In the genomic region with DNA sequence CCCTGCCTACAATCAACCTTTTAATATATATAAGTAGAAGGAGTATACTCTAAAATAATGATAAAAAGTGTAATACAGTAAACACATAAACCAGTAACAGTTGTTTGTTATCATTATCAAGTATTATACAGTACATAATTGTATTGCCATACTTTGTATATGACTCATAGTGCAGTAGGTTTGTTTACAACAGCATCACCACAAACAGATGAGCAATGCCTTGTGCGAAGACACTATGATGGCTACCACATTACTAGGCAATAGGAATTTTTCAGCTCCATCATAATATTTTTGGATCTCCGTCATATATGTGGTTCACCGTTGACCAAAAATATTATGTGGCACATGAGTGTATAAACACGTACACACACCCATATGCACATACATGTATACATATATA, we compare ENCODE assay signal across 18 cellular contexts.
"Had no signal": no experiment of that assay in that cellular context is flagged by ENCODE, and none has a peak within 500 bp of the region (broad histone marks: within the 10 kb centered on the region; RNA-seq: fewer than 3 reads in every experiment).

No MANE protein-coding gene starts in this region.

- H3K36me3 ChIP-seq: cardiac muscle cell, left ventricle myocardium inferior, thoracic aorta had no signal

- H3K4me1 ChIP-seq: left ventricle myocardium inferior had no signal

- FAIRE-seq: astrocyte, colon, kidney had no signal

- H3K4me3 Mint-ChIP-seq: activated naive CD8-positive, alpha-beta T cell treated with anti-CD3 and anti-CD28 coated beads, Interleukin-2, amount 10 ng/mL, durations not matched to agents 7 days and 5 days; activated T-helper 1 cell treated with anti-CD3 and anti-CD28 coated beads, Interleukin-12 subunit alpha, Interleukin-12 subunit beta, Interleukin-2, Interleukin-4 antibody, amounts not matched to agents 30 ng/mL and 10 ng/mL and 1 ng/mL, durations not matched to agents 14 hours and 24 hours and 36 hours; memory B cell; natural killer cell treated with Interleukin-12 subunit alpha and Interleukin-12 subunit beta and Interleukin-15 and Interleukin-18, amount 100 ng/mL, for 72 hours had no signal

- H3K27me3 Mint-ChIP-seq: memory B cell had no signal

- H3K36me3 Mint-ChIP-seq: activated naive CD8-positive, alpha-beta T cell treated with anti-CD3 and anti-CD28 coated beads, Interleukin-2, amount 10 ng/mL, durations not matched to agents 7 days and 5 days; memory B cell; natural killer cell treated with Interleukin-12 subunit alpha and Interleukin-12 subunit beta and Interleukin-15 and Interleukin-18, amount 100 ng/mL, for 72 hours had no signal

- H3K27ac Mint-ChIP-seq: activated naive CD8-positive, alpha-beta T cell treated with anti-CD3 and anti-CD28 coated beads, Interleukin-2, amount 10 ng/mL, durations not matched to agents 7 days and 5 days; activated T-helper 1 cell treated with anti-CD3 and anti-CD28 coated beads, Interleukin-12 subunit alpha, Interleukin-12 subunit beta, Interleukin-2, Interleukin-4 antibody, amounts not matched to agents 30 ng/mL and 10 ng/mL and 1 ng/mL, durations not matched to agents 14 hours and 24 hours and 36 hours; memory B cell; natural killer cell treated with Interleukin-12 subunit alpha and Interleukin-12 subunit beta and Interleukin-15 and Interleukin-18, amount 100 ng/mL, for 72 hours had no signal

- H3K9me3 ChIP-seq: left ventricle myocardium inferior, thoracic aorta had no signal

- H3K27me3 ChIP-seq: cardiac muscle cell had no signal

- H3K27ac ChIP-seq: cardiac muscle cell, left ventricle myocardium inferior, thoracic aorta had no signal

- H3K9me3 Mint-ChIP-seq: activated naive CD8-positive, alpha-beta T cell treated with anti-CD3 and anti-CD28 coated beads, Interleukin-2, amount 10 ng/mL, durations not matched to agents 7 days and 5 days; activated T-helper 1 cell treated with anti-CD3 and anti-CD28 coated beads, Interleukin-12 subunit alpha, Interleukin-12 subunit beta, Interleukin-2, Interleukin-4 antibody, amounts not matched to agents 30 ng/mL and 10 ng/mL and 1 ng/mL, durations not matched to agents 14 hours and 24 hours and 36 hours; memory B cell; natural killer cell treated with Interleukin-12 subunit alpha and Interleukin-12 subunit beta and Interleukin-15 and Interleukin-18, amount 100 ng/mL, for 72 hours had no signal

- H3K4me1 Mint-ChIP-seq: activated naive CD8-positive, alpha-beta T cell treated with anti-CD3 and anti-CD28 coated beads, Interleukin-2, amount 10 ng/mL, durations not matched to agents 7 days and 5 days; memory B cell had no signal

- DNase-seq: activated CD4-positive, alpha-beta T cell treated with anti-CD3 and anti-CD28 coated beads, Interleukin-2, amount 50 U/mL, for 1 hour; activated CD8-positive, alpha-beta memory T cell treated with anti-CD3 and anti-CD28 coated beads for 24 hours; activated naive CD4-positive, alpha-beta T cell; activated naive CD8-positive, alpha-beta T cell treated with anti-CD3 and anti-CD28 coated beads, Interleukin-2, amount 10 ng/mL, durations not matched to agents 7 days and 5 days; foreskin fibroblast; glutamatergic neuron; hypothalamus; kidney; left ventricle myocardium inferior; stimulated activated CD4-positive, alpha-beta T cell treated with anti-CD3 and anti-CD28 coated beads, Interleukin-12 subunit alpha, Interleukin-12 subunit beta, amount 100 ng/mL, for 4 hours; stimulated activated CD4-positive, alpha-beta T cell treated with anti-CD3 and anti-CD28 coated beads, Interleukin-2, amount 100 ng/mL, for 24 hours had no signal

- H3K4me3 ChIP-seq: cardiac muscle cell, left ventricle myocardium inferior, thoracic aorta had no signal
